29 cellular contexts compared by ENCODE assay signal in genomic region chr15:44130778-44131177, GRCh38.
DNase-seq lines count a peak whose midpoint lies in the region; ATAC-seq, FAIRE-seq and TF ChIP-seq lines count a peak whose summit lies in the region.
"Had no signal": no experiment of that assay in that cellular context is flagged by ENCODE, and none has a peak within 500 bp of the region (broad histone marks: within the 10 kb centered on the region; RNA-seq: fewer than 3 reads in every experiment).

No MANE protein-coding gene starts in this region.

- H3K27me3 Mint-ChIP-seq in natural killer cell (ENCODE audit: low read depth in 2 of 2), result peaks cover 14 to 29% of the 10 kb centered on the region in 2 donors
- H3K27me3 Mint-ChIP-seq: progenitor cell of endocrine pancreas had no signal

- H3K4me1 ChIP-seq in MM.1S (ENCODE audit: low read length), result no peaks in the 10 kb centered on the region
- no peaks in the 10 kb centered on the region for H3K4me1 ChIP-seq in osteoblast (ENCODE audit: insufficient read depth, low read length)
- H3K4me1 ChIP-seq: gastroesophageal sphincter, stomach, tibial nerve had no signal

- H4K20me1 ChIP-seq in MM.1S (ENCODE audit: insufficient read depth, low read length) (no peaks in the 10 kb centered on the region), osteoblast (ENCODE audit: insufficient read depth, low read length) (no peaks in the 10 kb centered on the region)

- H3K27ac Mint-ChIP-seq in natural killer cell, result no peak overlapping the region
- H3K27ac Mint-ChIP-seq: activated CD8-positive, alpha-beta T cell treated with anti-CD3 and anti-CD28 coated beads for 36 hours; activated naive CD8-positive, alpha-beta T cell treated with anti-CD3 and anti-CD28 coated beads, Interleukin-2, amount 50 U/mL, for 24 hours; B cell had no signal

- peak; percentile 28 for DNase-seq in ELR (ENCODE audit: low read depth)
- peak; percentile 12 for DNase-seq in MM.1S
- no peak for DNase-seq in dorsolateral prefrontal cortex
- no peak for DNase-seq in osteoblast (ENCODE audit: insufficient read length, low spot score, missing footprints)
- no peak for DNase-seq in natural killer cell
- DNase-seq in dedifferentiated amniotic fluid mesenchymal stem cell (ENCODE audit: extremely low spot score), result no peak
- DNase-seq in H54 (ENCODE audit: insufficient read length, low spot score), result no peak
- DNase-seq: activated CD8-positive, alpha-beta T cell treated with anti-CD3 and anti-CD28 coated beads for 36 hours; activated gamma-delta T cell; activated naive CD8-positive, alpha-beta T cell treated with anti-CD3 and anti-CD28 coated beads, Interleukin-2, amount 50 U/mL, for 24 hours; activated T-cell treated with anti-CD3 and anti-CD28 coated beads for 4 hours; cerebellar nuclear complex; DMS53; effector CD4-positive, alpha-beta T cell; H7; Karpas-422; NCI-H1092; NCI-H187 treated with DMSO at 0.1 percent for 48 hours; NCI-H345; NCI-H82; Right ventricle myocardium superior; stimulated activated CD8-positive, alpha-beta memory T cell treated with anti-CD3 and anti-CD28 coated beads, Interleukin-4, amount 100 ng/mL, for 48 hours; stomach had no signal

- H3K9me3 Mint-ChIP-seq in natural killer cell, result no peaks in the 10 kb centered on the region
- H3K9me3 Mint-ChIP-seq: activated CD8-positive, alpha-beta T cell treated with anti-CD3 and anti-CD28 coated beads for 36 hours; activated naive CD8-positive, alpha-beta T cell treated with anti-CD3 and anti-CD28 coated beads, Interleukin-2, amount 50 U/mL, for 24 hours had no signal

- H3F3A ChIP-seq in MM.1S (ENCODE audit: insufficient read depth, low read length), result no peaks in the 10 kb centered on the region

- H2AFZ ChIP-seq in MM.1S (ENCODE audit: low read length) (no peak overlapping the region), osteoblast (ENCODE audit: low read length) (no peak overlapping the region)

- no peak overlapping the region for H3K9ac ChIP-seq in MM.1S (ENCODE audit: low read length)

- no peaks in the 10 kb centered on the region for H3K9me2 ChIP-seq in MM.1S (replicated peaks; ENCODE audit: insufficient read depth, low read length)

- H3K4me3 ChIP-seq in MM.1S (ENCODE audit: low read length), result no peak overlapping the region
- no peak overlapping the region for H3K4me3 ChIP-seq in dorsolateral prefrontal cortex
- no peak overlapping the region for H3K4me3 ChIP-seq in osteoblast (ENCODE audit: insufficient read depth, low read length)
- H3K4me3 ChIP-seq: gastroesophageal sphincter, stomach, tibial nerve had no signal

- ATAC-seq in natural killer cell, result no peak
- ATAC-seq: activated CD4-positive, CD25-positive, alpha-beta regulatory T cell treated with anti-CD3 and anti-CD28 coated beads, Interleukin-2, amount 50 U/mL, for 24 hours; activated CD8-positive, alpha-beta T cell treated with anti-CD3 and anti-CD28 coated beads for 36 hours; activated naive CD8-positive, alpha-beta T cell treated with anti-CD3 and anti-CD28 coated beads, Interleukin-2, amount 50 U/mL, for 24 hours; gastroesophageal sphincter had no signal

- no peak for TF ChIP-seq CTCF in MM.1S (IDR thresholded peaks at IDR 0.05; ENCODE audit: low read length)
- peak in 52 of 56 donors; percentile 14 to 77 (median 50) for TF ChIP-seq CTCF in dorsolateral prefrontal cortex (IDR thresholded peaks at IDR 0.05 in 54 of 56, conservative IDR thresholded peaks at IDR 0.05 in 2 of 56; ENCODE audit: low read depth in 1 of 56, partially characterized antibody in 56 of 56)
- peak; percentile 28 for TF ChIP-seq CTCF in osteoblast (IDR thresholded peaks at IDR 0.05; ENCODE audit: extremely low read depth, low read depth, low read length)
- no peak for TF ChIP-seq CTCF in natural killer cell (IDR thresholded peaks at IDR 0.05)

- H3K4me3 Mint-ChIP-seq in natural killer cell, result no peak overlapping the region
- H3K4me3 Mint-ChIP-seq: activated CD8-positive, alpha-beta T cell treated with anti-CD3 and anti-CD28 coated beads for 36 hours; activated naive CD8-positive, alpha-beta T cell treated with anti-CD3 and anti-CD28 coated beads, Interleukin-2, amount 50 U/mL, for 24 hours; B cell had no signal

- H3K4me1 Mint-ChIP-seq in natural killer cell, result no peaks in the 10 kb centered on the region
- H3K4me1 Mint-ChIP-seq: activated naive CD8-positive, alpha-beta T cell treated with anti-CD3 and anti-CD28 coated beads, Interleukin-2, amount 50 U/mL, for 24 hours; B cell had no signal

- no peak for TF ChIP-seq POLR2A in H54 (IDR thresholded peaks at IDR 0.05; ENCODE audit: low read depth, low read length)

- H3K79me2 ChIP-seq in MM.1S (ENCODE audit: low read length) (no peaks in the 10 kb centered on the region), osteoblast (ENCODE audit: insufficient read depth, low read length) (peaks cover 23% of the 10 kb centered on the region)

- no peaks in the 10 kb centered on the region for H3K9me3 ChIP-seq in MM.1S (replicated peaks; ENCODE audit: insufficient read depth, low read length)
- H3K9me3 ChIP-seq in osteoblast (ENCODE audit: low read depth, low read length), result no peaks in the 10 kb centered on the region
- H3K9me3 ChIP-seq: gastroesophageal sphincter, stomach, tibial nerve had no signal

- H3K4me2 ChIP-seq in MM.1S (ENCODE audit: low read depth, low read length), result no peak overlapping the region
- no peak overlapping the region for H3K4me2 ChIP-seq in osteoblast (ENCODE audit: insufficient read depth, low read length)

- no peak for FAIRE-seq in H54 (lab: Jason Lieb, UNC)
- FAIRE-seq: islet of Langerhans had no signal

- no peaks in the 10 kb centered on the region for H3K36me3 Mint-ChIP-seq in natural killer cell

- H3K27ac ChIP-seq in MM.1S (ENCODE audit: low read length) (no peak overlapping the region), dorsolateral prefrontal cortex (peak overlapping the region in 24 of 59 donors; percentile 2 to 77 (median 47)), osteoblast (ENCODE audit: low read depth, low read length) (no peak overlapping the region)
- H3K27ac ChIP-seq: gastroesophageal sphincter, stomach, tibial nerve had no signal

- intact Hi-C loops in dorsolateral prefrontal cortex (cut with DNase I) (loop anchor here in 1 of 2 donors (5.0 kb wide), 1 partner anchor 57 kb away; no protein-coding TSS in a partner anchor), natural killer cell (cut with micrococcal nuclease) (no loop called here)

- no peaks in the 10 kb centered on the region for H3K27me3 ChIP-seq in MM.1S (replicated peaks; ENCODE audit: insufficient read depth, low read length)
- H3K27me3 ChIP-seq in dorsolateral prefrontal cortex, result no peaks in the 10 kb centered on the region
- no peaks in the 10 kb centered on the region for H3K27me3 ChIP-seq in osteoblast (ENCODE audit: insufficient read depth, low read length)
- H3K27me3 ChIP-seq: gastroesophageal sphincter, stomach, tibial nerve had no signal

- H3K36me3 ChIP-seq in MM.1S (replicated peaks; ENCODE audit: insufficient read depth, low read length), result no peaks in the 10 kb centered on the region
- H3K36me3 ChIP-seq in osteoblast (ENCODE audit: insufficient read depth, low read length), result no peaks in the 10 kb centered on the region
- H3K36me3 ChIP-seq: gastroesophageal sphincter, stomach, tibial nerve had no signal

Comparison
In these comparisons a context has a peak if more than half of its experiments do, and no peak if none do; other contexts are left out.
1. DNase-seq: peak in ELR (single experiment) and MM.1S (single experiment); none in dorsolateral prefrontal cortex (0 of 10), osteoblast (single experiment), natural killer cell (single experiment), dedifferentiated amniotic fluid mesenchymal stem cell (single experiment) and H54 (single experiment).
2. CTCF ChIP-seq: peak in dorsolateral prefrontal cortex (52 of 56) and osteoblast (single experiment); none in MM.1S (single experiment) and natural killer cell (single experiment).